Comparison of ENCODE assay signal across 22 cellular contexts in genomic region chr17:44408786-44409185, GRCh38.
DNase-seq lines count a peak whose midpoint lies in the region; ATAC-seq and TF ChIP-seq lines count a peak whose summit lies in the region.
"Had no signal": no experiment of that assay in that cellular context is flagged by ENCODE, and none has a peak within 500 bp of the region (broad histone marks: within the 10 kb centered on the region; RNA-seq: fewer than 3 reads in every experiment).

No MANE protein-coding gene starts in this region.

- H3K4me3 ChIP-seq in GM12864 (ENCODE audit: low read depth, low read length), result no peak overlapping the region
- H3K4me3 ChIP-seq: BLaER1 had no signal

- H3K4me3 Mint-ChIP-seq in nephron progenitor cell, result no peak overlapping the region
- H3K4me3 Mint-ChIP-seq: CD4-positive, alpha-beta T cell had no signal

- TF ChIP-seq CTCF in GM12864 (IDR thresholded peaks at IDR 0.05; ENCODE audit: low read depth, low read length, missing control alignments) (no peak), GM20000 (IDR thresholded peaks at IDR 0.05; ENCODE audit: extremely low read depth, missing control alignments) (no peak), nephron progenitor cell (IDR thresholded peaks at IDR 0.05) (no peak)

- no peaks in the 10 kb centered on the region for H3K4me1 Mint-ChIP-seq in nephron progenitor cell

- H3K36me3 Mint-ChIP-seq in nephron progenitor cell (ENCODE audit: low read depth), result peaks cover 35% of the 10 kb centered on the region

- no peak for TF ChIP-seq POLR2A in GM18505 (IDR thresholded peaks at IDR 0.05; ENCODE audit: borderline replicate concordance, extremely low read depth, insufficient read depth, insufficient read length)

- H3K9me3 Mint-ChIP-seq in nephron progenitor cell, result no peaks in the 10 kb centered on the region
- H3K9me3 Mint-ChIP-seq: CD4-positive, alpha-beta T cell had no signal

- no peaks in the 10 kb centered on the region for H3K27me3 Mint-ChIP-seq in nephron progenitor cell (ENCODE audit: low read depth, poor library complexity)
- H3K27me3 Mint-ChIP-seq: CD4-positive, alpha-beta T cell had no signal

- DNase-seq in GM12864 (ENCODE audit: low read depth), result peak; percentile 30
- DNase-seq in GM20000 (ENCODE audit: low spot score), result peak; percentile 41
- DNase-seq in nephron progenitor cell, result no peak
- no peak for DNase-seq in NCI-H510A treated with DMSO at 0.1 percent for 48 hours (lab: John Stamatoyannopoulos, UW)
- no peak for DNase-seq in activated effector memory CD4-positive, alpha-beta T cell treated with Interleukin-2 at 50 U/mL for 16 hours
- DNase-seq in DMS114 treated with DMSO at 0.1 percent for 48 hours (lab: John Stamatoyannopoulos, UW; ENCODE audit: unreplicated experiment), result no peak
- DNase-seq: ACHN; CD4-positive, alpha-beta T cell; GDM1; H7; KG1; NCI-H1092; NCI-H1436; NCI-H187 treated with DMSO at 0.1 percent for 48 hours; NK-92 treated with Interleukin-12 subunit alpha and Interleukin-12 subunit beta, amount 100 ng/mL, for 24 hours; SIG-M5; SK-N-SH; T-helper 2 cell had no signal

- ATAC-seq in GM18505 (IDR thresholded peaks at IDR 0.05; ENCODE audit: unreplicated experiment), result peak; percentile 50
- ATAC-seq in HG03196 (IDR thresholded peaks at IDR 0.05; ENCODE audit: unreplicated experiment), result no peak
- ATAC-seq: Panc1 had no signal

- peak overlapping the region; percentile 42 for H3K27ac Mint-ChIP-seq in nephron progenitor cell
- H3K27ac Mint-ChIP-seq: CD4-positive, alpha-beta T cell had no signal

Comparison
In these comparisons a context has a peak if more than half of its experiments do, and no peak if none do; other contexts are left out.
1. DNase-seq: peak in GM12864 (single experiment) and GM20000 (single experiment); none in nephron progenitor cell (single experiment), NCI-H510A treated with DMSO at 0.1 percent for 48 hours (single experiment), activated effector memory CD4-positive, alpha-beta T cell treated with Interleukin-2 at 50 U/mL for 16 hours (single experiment) and DMS114 treated with DMSO at 0.1 percent for 48 hours (single experiment).